Comparison of ENCODE assay signal across 11 cellular contexts in the genomic region with DNA sequence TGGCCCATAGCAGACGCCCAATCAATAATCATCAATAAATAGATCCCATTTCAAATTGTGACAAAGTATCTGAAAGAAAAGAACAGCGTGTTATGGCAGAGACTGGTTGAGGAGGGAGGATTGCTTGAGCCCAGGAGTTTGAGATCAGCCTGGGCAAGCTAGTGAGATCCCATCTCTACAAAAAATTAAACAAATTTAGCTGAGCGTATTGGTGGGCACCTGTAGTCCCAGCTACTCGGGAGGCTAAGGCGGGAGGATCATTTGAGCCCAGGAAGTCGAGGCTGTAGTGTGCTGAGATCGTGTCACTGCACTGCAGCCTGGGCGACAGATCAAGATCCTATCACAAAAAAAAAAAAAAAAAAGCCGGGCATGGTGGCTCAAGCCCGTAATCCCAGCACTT. TPM values are rescaled to one million over a fixed set of nuclear protein-coding genes. Genes with fewer than 3 reads are reported as not detected.
"Had no signal": no experiment of that assay in that cellular context is flagged by ENCODE, and none has a peak within 500 bp of the region (broad histone marks: within the 10 kb centered on the region; RNA-seq: fewer than 3 reads in every experiment).

No MANE protein-coding gene starts in this region.

- H3K9ac ChIP-seq: GM23248 had no signal

- DNase-seq: GM23248, GOT3, H7, H9, HCEC 1CT, HFFc6 had no signal

- ATAC-seq: GM23338, HCT116 had no signal

- H3K4me1 Mint-ChIP-seq: GM23338, H9 had no signal

- H2AFZ ChIP-seq: GM23248, GM23338 had no signal

- H3K4me2 ChIP-seq: GM23338 had no signal

- H3K36me3 ChIP-seq: HAP-1 had no signal

- H3K4me1 ChIP-seq: HAP-1 had no signal

- H3K4me3 ChIP-seq: GM23248, GM23338, HAP-1 had no signal

- FAIRE-seq: H54 had no signal

- H3K27ac ChIP-seq: GM23248 had no signal

- H3K4me3 Mint-ChIP-seq: GM23338, H9, HFFc6 had no signal

- H3K9me3 Mint-ChIP-seq: GM23338, H9, HFFc6 had no signal

- H3K27ac Mint-ChIP-seq: GM23338, H9, HFFc6 had no signal

- H3K9me3 ChIP-seq: HAP-1 had no signal

RNA-seq across cellular contexts. Expression of gene GNA15, which starts 48.1 kb away (rescaled TPM):
- total RNA-seq: GM23248, H4, H7, H9, HFFc6 had no signal
- polyA plus RNA-seq: GM23248 had no signal
